In genomic region chr1:9307303-9307702, GRCh38 we compare ENCODE assay signal across 22 cellular contexts. TPM values are rescaled to one million over a fixed set of nuclear protein-coding genes. Genes with fewer than 3 reads are reported as not detected.
DNase-seq lines count a peak whose midpoint lies in the region; ATAC-seq, FAIRE-seq and TF ChIP-seq lines count a peak whose summit lies in the region.
"Had no signal": no experiment of that assay in that cellular context is flagged by ENCODE, and none has a peak within 500 bp of the region (broad histone marks: within the 10 kb centered on the region; RNA-seq: fewer than 3 reads in every experiment).

No MANE protein-coding gene starts in this region.

- peaks cover 2% of the 10 kb centered on the region for H3K9me3 ChIP-seq in trophoblast cell (ENCODE audit: insufficient read depth, low read depth, low read length)
- no peaks in the 10 kb centered on the region for H3K9me3 ChIP-seq in small intestine (ENCODE audit: control insufficient read depth, low read depth)
- H3K9me3 ChIP-seq in aorta (ENCODE audit: control insufficient read depth, low read length): no peaks in the 10 kb centered on the region
- H3K9me3 ChIP-seq in adrenal gland (replicated peaks in 1 of 3): no peaks in the 10 kb centered on the region
- H3K9me3 ChIP-seq: BLaER1 treated with 17β-estradiol and CSF1 and Interleukin-3, amounts not matched to agents 10 nM and 100 nM had no signal

- H3K27ac Mint-ChIP-seq in glutamatergic neuron (ENCODE audit: unreplicated experiment): peak overlapping the region; percentile 59
- H3K27ac Mint-ChIP-seq: B cell; CD4-positive, alpha-beta T cell; CD8-positive, alpha-beta memory T cell; GM23338; H9 had no signal

- H3K79me1 ChIP-seq in trophoblast cell (ENCODE audit: low read length): peaks cover 14% of the 10 kb centered on the region

- no peak overlapping the region for H3K14ac ChIP-seq in trophoblast cell (ENCODE audit: low read length)

- DNase-seq in SK-N-DZ (ENCODE audit: low spot score) (peak; percentile 69), glutamatergic neuron (no peak), trophoblast cell (no peak), small intestine (no peak), aorta (no peak), adrenal gland (no peak)
- DNase-seq: CD4-positive, alpha-beta T cell; CD8-positive, alpha-beta memory T cell; DMS 273 treated with DMSO at 0.1 percent for 48 hours; DMS79; EL; GDM1; H9 had no signal

- no peak for TF ChIP-seq POLR2A in adrenal gland (IDR thresholded peaks at IDR 0.05)

- H3K36me3 Mint-ChIP-seq in glutamatergic neuron (ENCODE audit: unreplicated experiment): no peaks in the 10 kb centered on the region
- H3K36me3 Mint-ChIP-seq: CD14-positive monocyte; CD8-positive, alpha-beta memory T cell had no signal

- H3K23ac ChIP-seq in trophoblast cell (ENCODE audit: low read length): no peak overlapping the region

- peaks cover 13% of the 10 kb centered on the region for H3K27me3 Mint-ChIP-seq in glutamatergic neuron (ENCODE audit: unreplicated experiment)
- H3K27me3 Mint-ChIP-seq: B cell; CD4-positive, alpha-beta T cell; CD8-positive, alpha-beta memory T cell had no signal

- H3K27ac ChIP-seq in trophoblast cell (ENCODE audit: low read depth, low read length) (no peak overlapping the region), small intestine (ENCODE audit: low read depth in 1 of 2, low read length in 1 of 2) (no peak overlapping the region), aorta (ENCODE audit: low read depth in 1 of 2, low read length in 2 of 2) (no peak overlapping the region), adrenal gland (no peak overlapping the region)
- H3K27ac ChIP-seq: BLaER1 treated with 17β-estradiol and CSF1 and Interleukin-3, amounts not matched to agents 10 nM and 100 nM had no signal

- no peak overlapping the region for H2BK12ac ChIP-seq in trophoblast cell (ENCODE audit: low read length)

- H3K4ac ChIP-seq in trophoblast cell (ENCODE audit: low read depth, low read length): peak overlapping the region; percentile 93

- H2BK5ac ChIP-seq in trophoblast cell (ENCODE audit: low read depth, low read length, poor library complexity): no peak overlapping the region

- peaks cover 44 to 61% of the 10 kb centered on the region in 2 experiments for H3K4me1 ChIP-seq in trophoblast cell (ENCODE audit: control insufficient read depth in 1 of 2, insufficient read depth in 2 of 2, low read length in 2 of 2)
- H3K4me1 ChIP-seq in small intestine (ENCODE audit: control insufficient read depth in 2 of 2, insufficient read depth in 1 of 2, low read depth in 1 of 2, low read length in 1 of 2): peaks cover 2 to 9% of the 10 kb centered on the region in 2 donors
- H3K4me1 ChIP-seq in aorta (ENCODE audit: control insufficient read depth in 1 of 2, insufficient read depth in 2 of 2, low read length in 2 of 2): peaks cover 2 to 4% of the 10 kb centered on the region in 2 donors
- H3K4me1 ChIP-seq in adrenal gland (replicated peaks in 1 of 2): peaks cover 0 to 15% of the 10 kb centered on the region in 2 donors

- no peak overlapping the region for H4K12ac ChIP-seq in trophoblast cell (ENCODE audit: low read depth, low read length)

- H3K4me1 Mint-ChIP-seq in glutamatergic neuron (ENCODE audit: low read depth, unreplicated experiment): peaks cover 78% of the 10 kb centered on the region
- H3K4me1 Mint-ChIP-seq: GM23338 had no signal

- no peak overlapping the region for H2AFZ ChIP-seq in trophoblast cell (ENCODE audit: insufficient read depth, low read length, poor library complexity)
- H2AFZ ChIP-seq: GM23338 had no signal

- H3K9me3 Mint-ChIP-seq in glutamatergic neuron (ENCODE audit: unreplicated experiment): peaks cover 7% of the 10 kb centered on the region
- H3K9me3 Mint-ChIP-seq: CD14-positive monocyte; CD4-positive, alpha-beta T cell; CD8-positive, alpha-beta memory T cell; GM23338; H9 had no signal

- no peak overlapping the region for H3K18ac ChIP-seq in trophoblast cell (ENCODE audit: low read length)

- no peak overlapping the region for H2BK120ac ChIP-seq in trophoblast cell (ENCODE audit: insufficient read depth, low read length, poor library complexity)

- H3K36me3 ChIP-seq in trophoblast cell (ENCODE audit: control insufficient read depth in 1 of 2, insufficient read depth in 2 of 2, low read length in 2 of 2) (peaks cover 41 to 54% of the 10 kb centered on the region in 2 experiments), small intestine (ENCODE audit: control insufficient read depth in 2 of 2, insufficient read depth in 2 of 2, low read length in 2 of 2) (no peaks in the 10 kb centered on the region), aorta (ENCODE audit: control insufficient read depth in 1 of 2, insufficient read depth in 2 of 2, low read length in 1 of 2) (no peaks in the 10 kb centered on the region), adrenal gland (replicated peaks in 1 of 2) (no peaks in the 10 kb centered on the region)

- ATAC-seq in SK-N-SH treated with all-trans-retinoic acid at 6 μM for 48 hours: no peak
- ATAC-seq in HG03565 (IDR thresholded peaks at IDR 0.05; ENCODE audit: unreplicated experiment): no peak
- no peak for ATAC-seq in aorta (ENCODE audit: low FRiP score)
- ATAC-seq: GM12878, GM23338, HCT116 had no signal

- no peak overlapping the region for H4K91ac ChIP-seq in trophoblast cell (ENCODE audit: low read depth, low read length)

- peak overlapping the region; percentile 65 for H3K4me3 Mint-ChIP-seq in glutamatergic neuron (ENCODE audit: unreplicated experiment)
- H3K4me3 Mint-ChIP-seq: B cell; CD14-positive monocyte; CD4-positive, alpha-beta T cell; CD8-positive, alpha-beta memory T cell; GM23338; H9 had no signal

- FAIRE-seq in small intestine (lab: Jason Lieb, UNC): no peak
- FAIRE-seq: D721Med, GM12878 had no signal

- H3K9ac ChIP-seq in trophoblast cell (ENCODE audit: low read length): no peak overlapping the region

- H3K27me3 ChIP-seq in trophoblast cell (ENCODE audit: insufficient read depth, low read length): no peaks in the 10 kb centered on the region
- no peaks in the 10 kb centered on the region for H3K27me3 ChIP-seq in small intestine (ENCODE audit: control insufficient read depth in 2 of 2, insufficient read depth in 2 of 2, low read length in 2 of 2)
- no peaks in the 10 kb centered on the region for H3K27me3 ChIP-seq in aorta (ENCODE audit: control insufficient read depth in 1 of 2, insufficient read depth in 2 of 2, low read length in 1 of 2)
- H3K27me3 ChIP-seq in adrenal gland: no peaks in the 10 kb centered on the region
- H3K27me3 ChIP-seq: BLaER1 treated with 17β-estradiol and CSF1 and Interleukin-3, amounts not matched to agents 10 nM and 100 nM had no signal

- no CpG with 5 or more reads among the region's 10 CpGs for WGBS in trophoblast cell (ENCODE audit: extremely low coverage, insufficient coverage, insufficient read length)
- WGBS in small intestine, 3 donors: 88 to 93% (median 93%) methylated on average over 10 of the region's 10 CpGs
- 86 to 89% methylated on average over 10 of the region's 10 CpGs for WGBS in aorta, 2 donors
- 93 to 95% (median 94%) methylated on average over 10 of the region's 10 CpGs for WGBS in adrenal gland, 4 donors

- H3K4me3 ChIP-seq in trophoblast cell (ENCODE audit: low read depth, low read length) (no peak overlapping the region), small intestine (ENCODE audit: low read depth in 1 of 2, low read length in 2 of 2) (no peak overlapping the region), aorta (ENCODE audit: low read length in 2 of 2) (no peak overlapping the region), adrenal gland (no peak overlapping the region)
- H3K4me3 ChIP-seq: BLaER1 treated with 17β-estradiol and CSF1 and Interleukin-3, amounts not matched to agents 10 nM and 100 nM; GM12878; GM23338 had no signal

- no peak overlapping the region for H3K4me2 ChIP-seq in trophoblast cell (ENCODE audit: low read length)
- H3K4me2 ChIP-seq: GM23338 had no signal

- TF ChIP-seq CTCF in glutamatergic neuron (IDR thresholded peaks at IDR 0.05; ENCODE audit: partially characterized antibody, unreplicated experiment): no peak
- TF ChIP-seq CTCF in adrenal gland (IDR thresholded peaks at IDR 0.05): no peak

- peaks cover 68% of the 10 kb centered on the region for H3K79me2 ChIP-seq in trophoblast cell (ENCODE audit: control insufficient read depth, insufficient read depth, low read length, poor library complexity)

- no peak overlapping the region for H4K8ac ChIP-seq in trophoblast cell (ENCODE audit: low read depth, low read length)

- no peak overlapping the region for H2AK5ac ChIP-seq in trophoblast cell (ENCODE audit: low read length)

- intact Hi-C loops in aorta (cut with DNase I): no loop called here
- intact Hi-C loops in adrenal gland (cut with DNase I): no loop called here

TF ChIP-seq in SK-N-SH treated with all-trans-retinoic acid at 6 μM for 48 hours, 23 proteins besides CTCF, POLR2A, EP300 and RAD21:
- TF ChIP-seq ZC3H10 (CRISPR knock-in tag; IDR thresholded peaks at IDR 0.05) (no peak), ZNF565 (CRISPR knock-in tag; conservative IDR thresholded peaks at IDR 0.05; ENCODE audit: low read depth) (no peak), ZFP3 (CRISPR knock-in tag; IDR thresholded peaks at IDR 0.05) (no peak), TCF4 (CRISPR knock-in tag; IDR thresholded peaks at IDR 0.05; ENCODE audit: borderline replicate concordance) (peak; percentile 72; the same call in 1 of the 2 replicates), ZNF8 (CRISPR knock-in tag; IDR thresholded peaks at IDR 0.05) (no peak), PPARA (CRISPR knock-in tag; IDR thresholded peaks at IDR 0.05; ENCODE audit: borderline replicate concordance) (no peak), ISL1 (CRISPR knock-in tag; IDR thresholded peaks at IDR 0.05) (no peak), RARB (CRISPR knock-in tag; IDR thresholded peaks at IDR 0.05) (no peak)

RNA-seq across cellular contexts. Expression of gene SPSB1, which starts 14.6 kb away (rescaled TPM):
- polyA plus RNA-seq in SK-N-DZ (2014; cell fraction: cytosol; rRNA removed): 1.3 and 1.8 TPM in 2 replicates
- polyA plus RNA-seq in SK-N-DZ (2014; cell fraction: nucleus; rRNA removed): 0.81 and 1.3 TPM in 2 replicates
- total RNA-seq in glutamatergic neuron (ENCODE audit: unreplicated experiment) (78.6 TPM), aorta (10 to 100 TPM; 34.8 to 62.0 TPM), adrenal gland (10 to 100 TPM in 5 of 8 donors, 1 to 10 TPM in 3; 8.4 to 14.0 (median 10.2) TPM)
- polyA plus RNA-seq in trophoblast cell (2013): 85.2 and 90.2 TPM in 2 replicates
- polyA plus RNA-seq in small intestine (10 to 100 TPM; 30.0 to 69.1 (median 35.3) TPM), aorta (10 to 100 TPM; 21.2 to 36.8 TPM), adrenal gland (10 to 100 TPM in 1 of 3 donors, 1 to 10 TPM in 2; 5.1 to 12.9 (median 5.5) TPM)
